ENCODE assay signal across 23 cellular contexts in genomic region chr13:54658771-54659170, GRCh38.
"Had no signal": no experiment of that assay in that cellular context is flagged by ENCODE, and none has a peak within 500 bp of the region (broad histone marks: within the 10 kb centered on the region; RNA-seq: fewer than 3 reads in every experiment).

No MANE protein-coding gene starts in this region.

- H3K9me3 ChIP-seq: colonic mucosa, gastroesophageal sphincter had no signal

- H3K27ac Mint-ChIP-seq: dendritic cell treated with granulocyte-macrophage colony-stimulating factor and Interleukin-4, amounts not matched to agents 40 ng/mL and 50 ng/mL, for 4 days; mesothelial cell of epicardium had no signal

- H3K4me1 ChIP-seq: colonic mucosa, esophagus muscularis mucosa, foreskin keratinocyte, gastroesophageal sphincter, heart right ventricle, lower lobe of right lung had no signal

- ATAC-seq: foreskin keratinocyte, gastroesophageal sphincter, left colon, left lobe of liver, left ventricle myocardium superior, lower lobe of right lung, mucosa of descending colon had no signal

- H3K36me3 Mint-ChIP-seq: mesothelial cell of epicardium had no signal

- H3K4me3 Mint-ChIP-seq: dendritic cell treated with granulocyte-macrophage colony-stimulating factor and Interleukin-4, amounts not matched to agents 40 ng/mL and 50 ng/mL, for 4 days; mesothelial cell of epicardium had no signal

- H3K36me3 ChIP-seq: colonic mucosa, esophagus muscularis mucosa, gastroesophageal sphincter, heart right ventricle, lower lobe of right lung had no signal

- FAIRE-seq: endothelial cell of umbilical vein, frontal cortex, islet of Langerhans, keratinocyte had no signal

- DNase-seq: colonic mucosa; cortex of kidney; effector memory CD4-positive, alpha-beta T cell; foreskin keratinocyte; glutamatergic neuron; head of caudate nucleus; heart right ventricle; hippocampal formation; kidney glomerular epithelial cell; left colon; left ventricle myocardium superior; lower lobe of right lung; mesenchymal stem cell; mucosa of descending colon had no signal

- H3K4me3 ChIP-seq: colonic mucosa, esophagus muscularis mucosa, gastroesophageal sphincter, heart right ventricle, lower lobe of right lung, mucosa of descending colon had no signal

- H3K27ac ChIP-seq: colonic mucosa, esophagus muscularis mucosa, foreskin keratinocyte, gastroesophageal sphincter, heart right ventricle, lower lobe of right lung had no signal

- H3K27me3 Mint-ChIP-seq: dendritic cell treated with granulocyte-macrophage colony-stimulating factor and Interleukin-4, amounts not matched to agents 40 ng/mL and 50 ng/mL, for 4 days had no signal

- H3K27me3 ChIP-seq: colonic mucosa, esophagus muscularis mucosa, foreskin keratinocyte, gastroesophageal sphincter, heart right ventricle had no signal

- H3K4me1 Mint-ChIP-seq: mesothelial cell of epicardium had no signal
